21 cellular contexts compared by ENCODE assay signal in genomic region chr17:30354731-30355130, GRCh38. TPM values are rescaled to one million over a fixed set of nuclear protein-coding genes. Genes with fewer than 3 reads are reported as not detected.
DNase-seq lines count a peak whose midpoint lies in the region; ATAC-seq and TF ChIP-seq lines count a peak whose summit lies in the region.
"Had no signal": no experiment of that assay in that cellular context is flagged by ENCODE, and none has a peak within 500 bp of the region (broad histone marks: within the 10 kb centered on the region; RNA-seq: fewer than 3 reads in every experiment).

No MANE protein-coding gene starts in this region.

- H3K36me3 Mint-ChIP-seq in activated naive CD8-positive, alpha-beta T cell treated with anti-CD3 and anti-CD28 coated beads, Interleukin-2, amount 50 U/mL, for 24 hours (ENCODE audit: low read depth): no peaks in the 10 kb centered on the region
- no peaks in the 10 kb centered on the region for H3K36me3 Mint-ChIP-seq in activated naive CD8-positive, alpha-beta T cell treated with anti-CD3 and anti-CD28 coated beads for 36 hours
- H3K36me3 Mint-ChIP-seq in activated T-helper 17 cell treated with anti-CD3 and anti-CD28 coated beads, Interleukin-2, amount 50 U/mL, for 72 hours (ENCODE audit: low read depth): no peaks in the 10 kb centered on the region
- peaks cover 0 to 2% of the 10 kb centered on the region in 2 donors for H3K36me3 Mint-ChIP-seq in stimulated activated naive B cell treated with anti-CD40 and anti-IgM and Interleukin-4, amounts not matched to agents 10 μg/mL and 1 μg/mL and 100 μg/mL, for 72 hours
- H3K36me3 Mint-ChIP-seq in Calu3 (ENCODE audit: insufficient read depth, unreplicated experiment): peaks cover 5% of the 10 kb centered on the region

- TF ChIP-seq CTCF in HL-60 (IDR thresholded peaks at IDR 0.05; ENCODE audit: insufficient read depth, low read length): no peak
- TF ChIP-seq CTCF in Calu3 (IDR thresholded peaks at IDR 0.05; ENCODE audit: unreplicated experiment): no peak

- H3K4me3 Mint-ChIP-seq in activated naive CD8-positive, alpha-beta T cell treated with anti-CD3 and anti-CD28 coated beads, Interleukin-2, amount 50 U/mL, for 24 hours: no peak overlapping the region
- no peak overlapping the region for H3K4me3 Mint-ChIP-seq in activated naive CD8-positive, alpha-beta T cell treated with anti-CD3 and anti-CD28 coated beads for 36 hours
- no peak overlapping the region for H3K4me3 Mint-ChIP-seq in activated T-helper 17 cell treated with anti-CD3 and anti-CD28 coated beads, Interleukin-2, amount 50 U/mL, for 72 hours
- no peak overlapping the region for H3K4me3 Mint-ChIP-seq in stimulated activated naive B cell treated with anti-CD40 and anti-IgM and Interleukin-4, amounts not matched to agents 10 μg/mL and 1 μg/mL and 100 μg/mL, for 72 hours
- H3K4me3 Mint-ChIP-seq in Calu3 (ENCODE audit: low read depth, unreplicated experiment): no peak overlapping the region
- H3K4me3 Mint-ChIP-seq: CD4-positive, alpha-beta T cell; H9; IgD-negative memory B cell had no signal

- ATAC-seq in activated naive CD8-positive, alpha-beta T cell treated with anti-CD3 and anti-CD28 coated beads, Interleukin-2, amount 50 U/mL, for 24 hours: peak; percentile 10
- peak; percentile 53 for ATAC-seq in activated T-helper 17 cell treated with anti-CD3 and anti-CD28 coated beads, Interleukin-2, amount 50 U/mL, for 72 hours (replicated peaks)
- peak; percentile 43 to 54 for ATAC-seq in stimulated activated naive B cell treated with anti-CD40 and anti-IgM and Interleukin-4, amounts not matched to agents 10 μg/mL and 1 μg/mL and 100 μg/mL, for 72 hours (replicated peaks)
- no peak for ATAC-seq in HG03280 (IDR thresholded peaks at IDR 0.05; ENCODE audit: unreplicated experiment)
- ATAC-seq: HepG2 had no signal

- H3K27me3 Mint-ChIP-seq in activated naive CD8-positive, alpha-beta T cell treated with anti-CD3 and anti-CD28 coated beads, Interleukin-2, amount 50 U/mL, for 24 hours: peaks cover 2% of the 10 kb centered on the region
- peaks cover 8% of the 10 kb centered on the region for H3K27me3 Mint-ChIP-seq in activated naive CD8-positive, alpha-beta T cell treated with anti-CD3 and anti-CD28 coated beads for 36 hours
- H3K27me3 Mint-ChIP-seq in activated T-helper 17 cell treated with anti-CD3 and anti-CD28 coated beads, Interleukin-2, amount 50 U/mL, for 72 hours: no peaks in the 10 kb centered on the region
- H3K27me3 Mint-ChIP-seq in stimulated activated naive B cell treated with anti-CD40 and anti-IgM and Interleukin-4, amounts not matched to agents 10 μg/mL and 1 μg/mL and 100 μg/mL, for 72 hours: peaks cover 6 to 7% of the 10 kb centered on the region in 2 donors
- no peaks in the 10 kb centered on the region for H3K27me3 Mint-ChIP-seq in Calu3 (ENCODE audit: unreplicated experiment)
- H3K27me3 Mint-ChIP-seq: CD4-positive, alpha-beta T cell had no signal

- DNase-seq in activated naive CD8-positive, alpha-beta T cell treated with anti-CD3 and anti-CD28 coated beads, Interleukin-2, amount 50 U/mL, for 24 hours: no peak
- DNase-seq in activated naive CD8-positive, alpha-beta T cell treated with anti-CD3 and anti-CD28 coated beads for 36 hours: no peak
- no peak for DNase-seq in HL-60 (ENCODE audit: low read depth in 1 of 2, low spot score in 1 of 2)
- DNase-seq in stimulated activated naive B cell treated with anti-CD40 and anti-IgM and Interleukin-4, amounts not matched to agents 10 μg/mL and 1 μg/mL and 100 μg/mL, for 72 hours: no peak
- DNase-seq in Calu3: no peak
- DNase-seq: ACHN; BE2C; C1 segment of cervical spinal cord; Caco-2; CD4-positive, alpha-beta T cell; DMS153; DMS79; GDM1; H9; KBM-7 had no signal

- no peaks in the 10 kb centered on the region for H3K27me3 ChIP-seq in HL-60 (ENCODE audit: insufficient read depth, poor library complexity, severe bottlenecking)
- H3K27me3 ChIP-seq: BE2C had no signal

- H3K4me1 Mint-ChIP-seq in activated naive CD8-positive, alpha-beta T cell treated with anti-CD3 and anti-CD28 coated beads, Interleukin-2, amount 50 U/mL, for 24 hours: peaks cover 25% of the 10 kb centered on the region
- H3K4me1 Mint-ChIP-seq in activated naive CD8-positive, alpha-beta T cell treated with anti-CD3 and anti-CD28 coated beads for 36 hours: peaks cover 14% of the 10 kb centered on the region
- H3K4me1 Mint-ChIP-seq in activated T-helper 17 cell treated with anti-CD3 and anti-CD28 coated beads, Interleukin-2, amount 50 U/mL, for 72 hours: peaks cover 8% of the 10 kb centered on the region
- peaks cover 10 to 17% of the 10 kb centered on the region in 2 donors for H3K4me1 Mint-ChIP-seq in stimulated activated naive B cell treated with anti-CD40 and anti-IgM and Interleukin-4, amounts not matched to agents 10 μg/mL and 1 μg/mL and 100 μg/mL, for 72 hours
- no peaks in the 10 kb centered on the region for H3K4me1 Mint-ChIP-seq in Calu3 (ENCODE audit: low read depth, unreplicated experiment)
- H3K4me1 Mint-ChIP-seq: IgD-negative memory B cell had no signal

- H3K27ac ChIP-seq in HL-60 (replicated peaks): peak overlapping the region; percentile 1; the same call in 1 of the 2 replicates

- no TSS peak for BruUV-seq in Calu3 (replicated peaks; lab: Mats Ljungman, UMichigan)

- H3K27ac Mint-ChIP-seq in activated naive CD8-positive, alpha-beta T cell treated with anti-CD3 and anti-CD28 coated beads, Interleukin-2, amount 50 U/mL, for 24 hours: no peak overlapping the region
- H3K27ac Mint-ChIP-seq in activated naive CD8-positive, alpha-beta T cell treated with anti-CD3 and anti-CD28 coated beads for 36 hours: no peak overlapping the region
- H3K27ac Mint-ChIP-seq in activated T-helper 17 cell treated with anti-CD3 and anti-CD28 coated beads, Interleukin-2, amount 50 U/mL, for 72 hours: no peak overlapping the region
- no peak overlapping the region for H3K27ac Mint-ChIP-seq in stimulated activated naive B cell treated with anti-CD40 and anti-IgM and Interleukin-4, amounts not matched to agents 10 μg/mL and 1 μg/mL and 100 μg/mL, for 72 hours
- H3K27ac Mint-ChIP-seq in Calu3 (ENCODE audit: unreplicated experiment): no peak overlapping the region
- H3K27ac Mint-ChIP-seq: CD4-positive, alpha-beta T cell; H9; IgD-negative memory B cell had no signal

- intact Hi-C loops in Calu3 (cut with micrococcal nuclease; ENCODE audit: unreplicated experiment): no loop called here

- CTCF ChIA-PET in Calu3 (lab: Charles Lee): no interaction called here

- no peak overlapping the region for H3K4me3 ChIP-seq in HL-60 (replicated peaks; ENCODE audit: insufficient read depth, low read length)

- no peaks in the 10 kb centered on the region for H3K9me3 Mint-ChIP-seq in activated naive CD8-positive, alpha-beta T cell treated with anti-CD3 and anti-CD28 coated beads, Interleukin-2, amount 50 U/mL, for 24 hours
- H3K9me3 Mint-ChIP-seq in activated naive CD8-positive, alpha-beta T cell treated with anti-CD3 and anti-CD28 coated beads for 36 hours: no peaks in the 10 kb centered on the region
- no peaks in the 10 kb centered on the region for H3K9me3 Mint-ChIP-seq in activated T-helper 17 cell treated with anti-CD3 and anti-CD28 coated beads, Interleukin-2, amount 50 U/mL, for 72 hours
- H3K9me3 Mint-ChIP-seq in stimulated activated naive B cell treated with anti-CD40 and anti-IgM and Interleukin-4, amounts not matched to agents 10 μg/mL and 1 μg/mL and 100 μg/mL, for 72 hours: peaks cover under 1 to 1% of the 10 kb centered on the region in 2 donors
- H3K9me3 Mint-ChIP-seq in Calu3 (ENCODE audit: low read depth, unreplicated experiment): no peaks in the 10 kb centered on the region
- H3K9me3 Mint-ChIP-seq: CD4-positive, alpha-beta T cell had no signal

RNA-seq across cellular contexts. Expression of gene TMIGD1, which starts 20.9 kb away (rescaled TPM):
- not detected for total RNA-seq in activated naive CD8-positive, alpha-beta T cell treated with anti-CD3 and anti-CD28 coated beads for 36 hours
- total RNA-seq in activated T-helper 17 cell treated with anti-CD3 and anti-CD28 coated beads, Interleukin-2, amount 50 U/mL, for 72 hours: not detected
- not detected in 2 replicates for total RNA-seq in Calu3 (2022)
- total RNA-seq: Caco-2; CD4-positive, alpha-beta T cell; Daoy; H1; H9; HepG2 had no signal

RNA-seq across cellular contexts. Expression of gene CPD, which starts 24.0 kb away (rescaled TPM):
- 10 to 100 TPM; 23.7 to 26.2 TPM for total RNA-seq in activated naive CD8-positive, alpha-beta T cell treated with anti-CD3 and anti-CD28 coated beads for 36 hours
- total RNA-seq in activated T-helper 17 cell treated with anti-CD3 and anti-CD28 coated beads, Interleukin-2, amount 50 U/mL, for 72 hours: 10 to 100 TPM; 25.9 to 34.7 TPM
- 79.0 and 82.9 TPM in 2 replicates for total RNA-seq in Calu3 (2022)
